10 cellular contexts compared by ENCODE assay signal in the genomic region with DNA sequence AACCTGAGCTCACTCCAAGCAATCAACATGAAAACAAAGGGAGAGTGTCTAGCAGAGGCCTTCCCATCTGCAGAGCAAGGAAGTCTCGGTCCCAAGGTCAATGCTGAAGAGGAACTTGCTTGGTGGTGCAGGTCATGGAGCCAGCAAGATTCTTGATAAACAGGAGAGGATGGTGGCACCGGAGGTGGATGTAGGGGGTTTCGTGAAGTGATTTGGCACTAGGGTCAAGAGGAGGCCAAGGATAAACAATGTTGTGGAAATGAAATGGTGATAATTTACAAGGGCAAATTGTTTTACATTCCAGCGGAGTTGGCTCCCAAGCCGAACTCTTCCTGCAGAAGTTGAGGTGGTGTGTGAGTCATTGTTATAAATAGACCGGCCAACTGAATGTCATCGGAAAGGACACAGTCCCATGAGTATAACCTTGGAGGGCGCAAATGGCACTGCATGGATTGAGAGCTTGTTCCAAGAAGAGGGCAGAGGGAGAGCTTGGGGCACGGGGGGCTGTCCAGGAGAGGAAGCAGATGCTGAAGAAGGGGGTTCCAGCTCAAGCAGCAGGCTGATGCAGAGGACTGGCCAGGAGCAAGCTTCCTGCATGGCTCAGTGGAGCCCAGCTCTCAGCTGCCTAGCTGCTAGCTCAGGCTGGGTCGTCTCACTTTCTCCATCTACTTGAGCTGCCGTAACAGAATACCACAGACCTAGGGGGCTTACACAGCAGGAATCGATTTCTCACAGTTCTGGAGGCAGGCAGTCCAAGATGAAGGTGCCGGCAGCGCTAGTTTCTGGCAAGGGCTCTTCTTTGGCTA.
DNase-seq lines count a peak whose midpoint lies in the region; ATAC-seq and TF ChIP-seq lines count a peak whose summit lies in the region.
"Had no signal": no experiment of that assay in that cellular context is flagged by ENCODE, and none has a peak within 500 bp of the region (broad histone marks: within the 10 kb centered on the region; RNA-seq: fewer than 3 reads in every experiment).

No MANE protein-coding gene starts in this region.

- no peak overlapping the region for H3K4me3 ChIP-seq in AG10803 (ENCODE audit: low read length)
- peak overlapping the region; percentile 58 for H3K4me3 ChIP-seq in NB4 (ENCODE audit: low read depth, low read length)

- TF ChIP-seq CTCF in AG10803 (conservative IDR thresholded peaks at IDR 0.05; ENCODE audit: low read length) (no peak), NB4 (IDR thresholded peaks at IDR 0.05; ENCODE audit: low read depth, low read length) (no peak)

- peak; percentile 68 for DNase-seq in AG10803 (ENCODE audit: low read depth)
- peak; percentile 93 for DNase-seq in NB4 (ENCODE audit: low read depth)
- DNase-seq in non-pigmented ciliary epithelial cell (ENCODE audit: low read depth), result peak; percentile 65
- DNase-seq in activated CD4-positive, CD25-positive, alpha-beta regulatory T cell (lab: John Stamatoyannopoulos, UW), result no peak
- no peak for DNase-seq in GF-D8 (lab: John Stamatoyannopoulos, UW)
- no peak for DNase-seq in GM19240 (ENCODE audit: insufficient read length, low spot score)
- DNase-seq in effector CD4-positive, alpha-beta T cell, result no peak
- DNase-seq: GDM1; stimulated activated CD4-positive, alpha-beta T cell treated with anti-CD3 and anti-CD28 coated beads, Interleukin-4, amount 100 ng/mL, for 1 hour had no signal

- peak; percentile 29 for ATAC-seq in esophagus mucosa

- TF ChIP-seq POLR2A in NB4 (IDR thresholded peaks at IDR 0.05; ENCODE audit: extremely low read depth, insufficient read length), result no peak

Comparison
In these comparisons a context has a peak if more than half of its experiments do, and no peak if none do; other contexts are left out.
1. DNase-seq: peak in AG10803 (single experiment), NB4 (single experiment) and non-pigmented ciliary epithelial cell (single experiment); none in activated CD4-positive, CD25-positive, alpha-beta regulatory T cell (0 of 4), GF-D8 (single experiment), GM19240 (single experiment) and effector CD4-positive, alpha-beta T cell (single experiment).